ENCODE assay signal across 9 cellular contexts in the genomic region with DNA sequence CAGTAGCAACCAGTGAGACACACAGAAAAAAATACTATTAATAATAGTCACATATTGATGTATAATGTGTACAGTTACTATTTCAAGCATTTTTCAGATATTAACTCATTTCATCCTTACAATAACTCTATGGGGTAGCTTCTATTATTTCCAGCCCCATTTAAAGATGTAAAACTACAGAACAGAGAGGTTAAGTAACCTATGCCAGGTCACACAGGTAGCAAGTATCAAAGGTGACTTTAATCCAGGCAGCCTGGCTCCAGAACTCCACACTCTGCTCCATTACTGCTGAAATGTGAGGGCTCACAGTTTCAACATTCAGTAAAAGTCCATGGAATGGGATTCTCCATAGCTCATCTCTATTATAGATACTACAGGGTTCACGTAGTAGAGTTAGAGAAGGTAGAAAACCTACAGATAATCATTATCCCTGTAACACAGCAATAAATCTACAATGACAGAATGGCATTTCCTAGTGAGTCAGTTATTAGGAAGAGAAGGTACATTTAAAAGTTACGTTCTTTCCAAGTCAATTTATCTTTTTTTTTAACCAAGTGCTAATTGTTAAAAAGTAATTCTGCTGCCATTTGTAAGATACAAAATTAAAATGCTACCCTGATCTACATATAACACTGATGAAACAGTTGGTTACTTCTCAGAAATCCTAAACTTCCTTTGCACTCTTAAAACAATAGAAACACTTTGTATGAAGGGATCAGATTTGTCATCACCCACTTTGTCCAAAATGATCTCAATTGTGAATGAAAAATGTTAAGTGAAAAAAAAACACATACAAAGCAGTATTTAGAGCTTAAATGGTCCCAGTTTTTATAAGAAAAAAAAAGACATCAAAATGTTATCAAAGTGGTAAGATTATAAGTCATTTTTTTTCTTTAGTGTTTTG. TPM values are rescaled to one million over a fixed set of nuclear protein-coding genes. Genes with fewer than 3 reads are reported as not detected.
DNase-seq lines count a peak whose midpoint lies in the region; ATAC-seq and TF ChIP-seq lines count a peak whose summit lies in the region.
"Had no signal": no experiment of that assay in that cellular context is flagged by ENCODE, and none has a peak within 500 bp of the region (broad histone marks: within the 10 kb centered on the region; RNA-seq: fewer than 3 reads in every experiment).

No MANE protein-coding gene starts in this region.

- TF ChIP-seq CTCF in RWPE1 (conservative IDR thresholded peaks at IDR 0.05; ENCODE audit: low read depth) (no peak), esophagus muscularis mucosa (IDR thresholded peaks at IDR 0.05) (no peak), gastrocnemius medialis (IDR thresholded peaks at IDR 0.05 in 4 of 5, conservative IDR thresholded peaks at IDR 0.05 in 1 of 5) (no peak), GM13976 (IDR thresholded peaks at IDR 0.05; ENCODE audit: borderline replicate concordance, control extremely low read depth, extremely low read depth, insufficient read depth, missing control alignments) (no peak)

- no peak for DNase-seq in RWPE1 (ENCODE audit: low spot score)
- no peak for DNase-seq in esophagus muscularis mucosa (ENCODE audit: extremely low spot score)
- no peak for DNase-seq in gastrocnemius medialis
- no peak for DNase-seq in activated effector memory CD4-positive, alpha-beta T cell treated with anti-CD3 and anti-CD28 coated beads, Interleukin-2, amount 50 U/mL, for 16 hours
- DNase-seq in HAP-1 (ENCODE audit: low spot score in 2 of 2) = no peak
- DNase-seq in GM13976 (ENCODE audit: low spot score) = no peak
- no peak for DNase-seq in 8988T
- DNase-seq: effector memory CD4-positive, alpha-beta T cell had no signal

- H3K9me3 ChIP-seq in esophagus muscularis mucosa (no peaks in the 10 kb centered on the region), gastrocnemius medialis (no peaks in the 10 kb centered on the region), HAP-1 (no peaks in the 10 kb centered on the region)

- intact Hi-C loops in esophagus muscularis mucosa (cut with DNase I) = no loop called here
- intact Hi-C loops in gastrocnemius medialis (cut with DNase I; ENCODE audit: low total_unique reads) = loop anchor here (2.0 kb wide), 1 partner anchor 39 kb away; no protein-coding TSS in a partner anchor

- no peak for TF ChIP-seq EP300 in esophagus muscularis mucosa (IDR thresholded peaks at IDR 0.05)

- POLR2A ChIA-PET in RWPE1 (lab: Yijun Ruan, JAX; ENCODE audit: low non-redundant PET) = no interaction called here

- CTCF ChIA-PET in RWPE1 (lab: Yijun Ruan, JAX) = interaction anchor here (0.7 kb wide), 1 partner anchor 1217 kb away, joined by 3 read pairs; no protein-coding TSS in a partner anchor

- H3K27me3 ChIP-seq in esophagus muscularis mucosa = no peaks in the 10 kb centered on the region
- H3K27me3 ChIP-seq in gastrocnemius medialis = no peaks in the 10 kb centered on the region
- H3K27me3 ChIP-seq in HAP-1 (ENCODE audit: low read depth) = no peaks in the 10 kb centered on the region

- H3K27ac ChIP-seq in RWPE1 = peak overlapping the region; percentile 60
- H3K27ac ChIP-seq in esophagus muscularis mucosa (replicated peaks in 1 of 4) = peak overlapping the region; percentile 49 to 74 (median 63)
- H3K27ac ChIP-seq in gastrocnemius medialis = peak overlapping the region; percentile 72 to 83 (median 80)

- TF ChIP-seq POLR2A in esophagus muscularis mucosa (IDR thresholded peaks at IDR 0.05; ENCODE audit: low read depth) (no peak), gastrocnemius medialis (IDR thresholded peaks at IDR 0.05) (no peak)

- WGBS in esophagus muscularis mucosa = 82% methylated on average over 2 of the region's 2 CpGs

- peak; percentile 23 for ATAC-seq in GM21529 (IDR thresholded peaks at IDR 0.05; ENCODE audit: unreplicated experiment)
- no peak for ATAC-seq in gastrocnemius medialis

- no peak overlapping the region for H3K4me3 ChIP-seq in esophagus muscularis mucosa
- no peak overlapping the region for H3K4me3 ChIP-seq in gastrocnemius medialis
- H3K4me3 ChIP-seq in HAP-1 = no peak overlapping the region

- H3K4me1 ChIP-seq in esophagus muscularis mucosa (peaks cover 50 to 55% (median 54%) of the 10 kb centered on the region in 4 donors), gastrocnemius medialis (peaks cover 49 to 62% of the 10 kb centered on the region in 2 donors), HAP-1 (no peaks in the 10 kb centered on the region)

- in situ Hi-C loops in gastrocnemius medialis (cut with MboI; ENCODE audit: low sequenced_read_pairs in 4 of 4) = loop anchor here in 1 of 4 donors (5.0 kb wide), 1 partner anchor 35 kb away; no protein-coding TSS in a partner anchor
- in situ Hi-C loops in HAP-1 (cut with MboI; ENCODE audit: low sequenced_read_pairs) = no loop called here
- in situ Hi-C loops in GM13976 (cut with MboI; ENCODE audit: low sequenced_read_pairs, unreplicated experiment) = no loop called here

- H3K36me3 ChIP-seq in esophagus muscularis mucosa (no peaks in the 10 kb centered on the region), gastrocnemius medialis (no peaks in the 10 kb centered on the region), HAP-1 (replicated peaks) (no peaks in the 10 kb centered on the region)

RNA-seq across cellular contexts. Expression of a gene that starts 18.7 kb away (rescaled TPM):
- total RNA-seq in esophagus muscularis mucosa (10 to 100 TPM; 44.4 to 83.3 (median 73.6) TPM), gastrocnemius medialis (10 to 100 TPM; 13.7 to 36.3 (median 27.8) TPM)
